In genomic region chr12:93407283-93407962, GRCh38 we compare ENCODE assay signal across 10 cellular contexts. TPM values are rescaled to one million over a fixed set of nuclear protein-coding genes. Genes with fewer than 3 reads are reported as not detected.
A peak's percentile ranks its signal among the peaks of the same experiment; 100 is the strongest.
DNase-seq lines count a peak whose midpoint lies in the region; ATAC-seq, FAIRE-seq and TF ChIP-seq lines count a peak whose summit lies in the region.
"Had no signal": no experiment of that assay in that cellular context is flagged by ENCODE, and none has a peak within 500 bp of the region (broad histone marks: within the 10 kb centered on the region; RNA-seq: fewer than 3 reads in every experiment).

No MANE protein-coding gene starts in this region.

- H3K4me3 ChIP-seq in HEK293 (ENCODE audit: low read depth, low read length), result no peak overlapping the region
- no peak overlapping the region for H3K4me3 ChIP-seq in astrocyte (ENCODE audit: insufficient read depth, low read depth, low read length)
- no peak overlapping the region for H3K4me3 ChIP-seq in neural progenitor cell
- no peak overlapping the region for H3K4me3 ChIP-seq in brain microvascular endothelial cell (ENCODE audit: low read depth, low read length)
- H3K4me3 ChIP-seq: pancreas, thoracic aorta had no signal

- H4K20me1 ChIP-seq in astrocyte (ENCODE audit: insufficient read depth, low read length) (no peaks in the 10 kb centered on the region), neural progenitor cell (ENCODE audit: low read depth) (peaks cover 11% of the 10 kb centered on the region)

- H3K36me3 Mint-ChIP-seq in activated T-cell treated with anti-CD3 and anti-CD28 coated beads, Interleukin-2, amount 50 U/mL, for 4 hours (ENCODE audit: insufficient read depth), result peaks cover 48% of the 10 kb centered on the region
- H3K36me3 Mint-ChIP-seq in astrocyte (ENCODE audit: low read depth, unreplicated experiment), result peaks cover 15% of the 10 kb centered on the region
- peaks cover 43% of the 10 kb centered on the region for H3K36me3 Mint-ChIP-seq in neural progenitor cell

- peak overlapping the region; percentile 64 for H3K27ac Mint-ChIP-seq in astrocyte (ENCODE audit: unreplicated experiment)
- peak overlapping the region; percentile 24 for H3K27ac Mint-ChIP-seq in neural progenitor cell

- no peaks in the 10 kb centered on the region for H3K4me1 ChIP-seq in HEK293 (ENCODE audit: control insufficient read depth, insufficient read depth, low read length)
- H3K4me1 ChIP-seq in astrocyte (ENCODE audit: insufficient read depth, low read length), result peaks cover 3% of the 10 kb centered on the region
- no peaks in the 10 kb centered on the region for H3K4me1 ChIP-seq in neural progenitor cell

- in situ Hi-C loops in GM13977 (cut with MboI; ENCODE audit: low pct_unique_long_range_greater_than_20kb, low sequenced_read_pairs, unreplicated experiment) (loop anchor here (10.0 kb wide), 1 partner anchor 423 kb away; no protein-coding TSS in a partner anchor), brain microvascular endothelial cell (cut with HindIII; ENCODE audit: low pct_ligation_motif_present, low sequenced_read_pairs) (no loop called here)

- no peak for DNase-seq in activated T-cell treated with anti-CD3 and anti-CD28 coated beads, Interleukin-2, amount 50 U/mL, for 4 hours
- no peak for DNase-seq in activated T-cell treated with anti-CD3 and anti-CD28 coated beads for 4 hours
- no peak for DNase-seq in astrocyte (ENCODE audit: low read depth)
- no peak for DNase-seq in neural progenitor cell (ENCODE audit: low spot score)
- no peak for DNase-seq in GM13977 (ENCODE audit: low spot score)
- DNase-seq in GM03348 (ENCODE audit: low spot score), result no peak
- DNase-seq in brain microvascular endothelial cell, result no peak
- DNase-seq: pancreas had no signal

- H3F3A ChIP-seq in neural progenitor cell (ENCODE audit: low read depth), result peaks cover 29% of the 10 kb centered on the region

- H2AFZ ChIP-seq in astrocyte (ENCODE audit: low read depth, low read length), result no peak overlapping the region
- no peak overlapping the region for H2AFZ ChIP-seq in neural progenitor cell (replicated peaks)

- H3K27me3 Mint-ChIP-seq in activated T-cell treated with anti-CD3 and anti-CD28 coated beads, Interleukin-2, amount 50 U/mL, for 4 hours (ENCODE audit: low read depth), result no peaks in the 10 kb centered on the region
- H3K27me3 Mint-ChIP-seq in astrocyte (ENCODE audit: low read depth, unreplicated experiment) (no peaks in the 10 kb centered on the region), neural progenitor cell (ENCODE audit: insufficient read depth, low read depth) (peaks cover 2% of the 10 kb centered on the region)

- ATAC-seq in activated T-cell treated with anti-CD3 and anti-CD28 coated beads, Interleukin-2, amount 50 U/mL, for 4 hours, result peak; percentile 30 to 35

- POLR2A ChIA-PET in HEK293 (lab: Yijun Ruan, JAX), result no interaction called here

- no peak for TF ChIP-seq CTCF in HEK293 (tag by site-specific recombination; IDR thresholded peaks at IDR 0.05)
- no peak for TF ChIP-seq CTCF in astrocyte (IDR thresholded peaks at IDR 0.05; ENCODE audit: insufficient read depth, low read depth, low read length)
- no peak for TF ChIP-seq CTCF in neural progenitor cell (IDR thresholded peaks at IDR 0.05)
- no peak for TF ChIP-seq CTCF in GM13977 (IDR thresholded peaks at IDR 0.05; ENCODE audit: extremely low read depth, insufficient read depth, missing control alignments)
- no peak for TF ChIP-seq CTCF in brain microvascular endothelial cell (IDR thresholded peaks at IDR 0.05; ENCODE audit: low read depth, low read length, missing control alignments)

- H3K4me2 ChIP-seq in astrocyte (ENCODE audit: low read length), result no peak overlapping the region
- no peak overlapping the region for H3K4me2 ChIP-seq in neural progenitor cell

- H3K79me2 ChIP-seq in astrocyte (ENCODE audit: insufficient read depth, low read length), result peaks cover 26% of the 10 kb centered on the region
- H3K79me2 ChIP-seq in neural progenitor cell (ENCODE audit: low read depth), result peaks cover 29% of the 10 kb centered on the region

- H3K27me3 ChIP-seq in astrocyte (ENCODE audit: insufficient read depth, low read length) (no peaks in the 10 kb centered on the region), neural progenitor cell (no peaks in the 10 kb centered on the region), brain microvascular endothelial cell (replicated peaks) (no peaks in the 10 kb centered on the region)
- H3K27me3 ChIP-seq: pancreas had no signal

- peaks cover 41% of the 10 kb centered on the region for H3K4me1 Mint-ChIP-seq in activated T-cell treated with anti-CD3 and anti-CD28 coated beads, Interleukin-2, amount 50 U/mL, for 4 hours (ENCODE audit: low read depth)
- H3K4me1 Mint-ChIP-seq in astrocyte (ENCODE audit: low read depth, unreplicated experiment), result peaks cover 6% of the 10 kb centered on the region
- no peaks in the 10 kb centered on the region for H3K4me1 Mint-ChIP-seq in neural progenitor cell

- H3K9ac ChIP-seq in astrocyte (ENCODE audit: low read length) (no peak overlapping the region), neural progenitor cell (no peak overlapping the region)

- CTCF ChIA-PET in HEK293 (lab: Yijun Ruan, JAX), result interaction anchor here (1.2 kb wide), 1 partner anchor 12 kb away, joined by 5 read pairs; no protein-coding TSS in a partner anchor

- FAIRE-seq in astrocyte (lab: Jason Lieb, UNC), result no peak
- FAIRE-seq: pancreas had no signal

- no peaks in the 10 kb centered on the region for H3K9me3 Mint-ChIP-seq in activated T-cell treated with anti-CD3 and anti-CD28 coated beads, Interleukin-2, amount 50 U/mL, for 4 hours
- H3K9me3 Mint-ChIP-seq in astrocyte (ENCODE audit: unreplicated experiment) (no peaks in the 10 kb centered on the region), neural progenitor cell (no peaks in the 10 kb centered on the region)

- H3K9me3 ChIP-seq in HEK293 (ENCODE audit: control insufficient read depth, insufficient read depth, low read depth, low read length) (no peaks in the 10 kb centered on the region), astrocyte (ENCODE audit: insufficient read depth, low read depth, low read length) (no peaks in the 10 kb centered on the region), neural progenitor cell (ENCODE audit: low read depth) (no peaks in the 10 kb centered on the region)
- H3K9me3 ChIP-seq: pancreas, thoracic aorta had no signal

- no peak overlapping the region for H3K4me3 Mint-ChIP-seq in activated T-cell treated with anti-CD3 and anti-CD28 coated beads, Interleukin-2, amount 50 U/mL, for 4 hours
- H3K4me3 Mint-ChIP-seq in astrocyte (ENCODE audit: unreplicated experiment), result no peak overlapping the region
- no peak overlapping the region for H3K4me3 Mint-ChIP-seq in neural progenitor cell

- peaks cover 4 to 41% of the 10 kb centered on the region in 2 experiments; a peak in 1 of 3 replicates for H3K36me3 ChIP-seq in HEK293 (ENCODE audit: control insufficient read depth in 2 of 2, insufficient read depth in 1 of 2, low read length in 2 of 2)
- H3K36me3 ChIP-seq in astrocyte (ENCODE audit: insufficient read depth, low read length), result peaks cover 44% of the 10 kb centered on the region
- peaks cover 9% of the 10 kb centered on the region for H3K36me3 ChIP-seq in neural progenitor cell
- H3K36me3 ChIP-seq in brain microvascular endothelial cell (replicated peaks), result peaks cover 28% of the 10 kb centered on the region
- H3K36me3 ChIP-seq: pancreas had no signal

- H3K27ac ChIP-seq in HEK293 (ENCODE audit: extremely low read depth, low read depth, low read length), result no peak overlapping the region
- no peak overlapping the region for H3K27ac ChIP-seq in astrocyte (ENCODE audit: low read depth, low read length)
- peak overlapping the region; percentile 19 for H3K27ac ChIP-seq in neural progenitor cell
- no peak overlapping the region for H3K27ac ChIP-seq in brain microvascular endothelial cell
- H3K27ac ChIP-seq: pancreas, thoracic aorta had no signal

TF ChIP-seq in HEK293, 187 proteins besides CTCF, POLR2A, EP300 and RAD21 (continues in another document):
- no peak for TF ChIP-seq REST (tag by site-specific recombination; IDR thresholded peaks at IDR 0.05)
- no peak for TF ChIP-seq YY1 (tag by site-specific recombination; IDR thresholded peaks at IDR 0.05)
- TF ChIP-seq ZSCAN16 (tag by site-specific recombination; IDR thresholded peaks at IDR 0.05), result peak; percentile 77

RNA-seq across cellular contexts. Expression of gene NUDT4, which starts 29.7 kb away (rescaled TPM):
- 100 to 1,000 TPM in 1 of 3 donors, 10 to 100 TPM in 2; 89.7 to 108 (median 93.1) TPM for total RNA-seq in activated T-cell treated with anti-CD3 and anti-CD28 coated beads, Interleukin-2, amount 50 U/mL, for 4 hours
- total RNA-seq in astrocyte, result 54.8 and 60.2 TPM in 2 replicates
- 56.3 and 89.8 TPM in 2 replicates for total RNA-seq in neural progenitor cell (ENCODE audit: low replicate concordance)

RNA-seq across cellular contexts. Expression of gene UBE2N, which starts 34.3 kb away (rescaled TPM):
- total RNA-seq in activated T-cell treated with anti-CD3 and anti-CD28 coated beads, Interleukin-2, amount 50 U/mL, for 4 hours, result 100 to 1,000 TPM; 237 to 241 (median 237) TPM
- 113 and 129 TPM in 2 replicates for total RNA-seq in astrocyte
- 82.6 and 116 TPM in 2 replicates for total RNA-seq in neural progenitor cell (ENCODE audit: low replicate concordance)

RNA-seq across cellular contexts. Expression of gene MRPL42, which starts 59.9 kb away (rescaled TPM):
- total RNA-seq in activated T-cell treated with anti-CD3 and anti-CD28 coated beads, Interleukin-2, amount 50 U/mL, for 4 hours, result 10 to 100 TPM; 62.9 to 98.8 (median 89.2) TPM
- 65.6 and 73.8 TPM in 2 replicates for total RNA-seq in astrocyte
- total RNA-seq in neural progenitor cell (ENCODE audit: low replicate concordance), result 157 and 287 TPM in 2 replicates
